In the genomic region with DNA sequence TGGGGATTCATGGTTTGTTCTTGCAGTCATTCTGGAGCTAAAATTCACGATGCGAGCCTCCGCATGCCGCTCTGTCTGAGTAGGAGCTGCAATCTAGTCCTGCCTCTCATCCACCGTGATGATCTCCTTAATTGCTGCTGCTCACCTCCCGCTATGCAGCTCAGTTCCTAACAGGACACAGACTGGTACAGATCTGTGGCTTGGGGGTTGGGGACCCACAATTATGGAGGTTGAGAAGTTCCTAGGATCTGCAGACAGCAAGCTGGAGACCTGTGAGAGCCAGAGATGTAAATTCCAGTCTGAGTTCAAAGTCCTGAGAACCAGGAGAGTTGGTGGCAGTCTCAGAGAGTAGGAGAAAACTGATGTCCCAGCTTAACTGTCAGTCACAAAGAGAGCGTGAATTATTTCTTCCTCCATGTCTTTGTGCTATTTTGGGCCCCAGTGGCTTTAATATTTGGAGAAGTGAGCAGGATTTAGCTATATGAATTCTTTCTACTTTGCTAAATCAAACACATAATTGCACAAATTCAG, we compare ENCODE assay signal across 13 cellular contexts.
"Had no signal": no experiment of that assay in that cellular context is flagged by ENCODE, and none has a peak within 500 bp of the region (broad histone marks: within the 10 kb centered on the region; RNA-seq: fewer than 3 reads in every experiment).

No MANE protein-coding gene starts in this region.

- H3K27me3 Mint-ChIP-seq: naive B cell, type B pancreatic cell had no signal

- H3K27ac Mint-ChIP-seq: activated naive CD8-positive, alpha-beta T cell; T-helper 1 cell treated with Interleukin-12 subunit alpha and Interleukin-12 subunit beta and Interleukin-4 antibody, amounts not matched to agents 30 μg/mL and 1 μg/mL, for 36 hours; type B pancreatic cell had no signal

- H3K27me3 ChIP-seq: brain microvascular endothelial cell had no signal

- H3K4me1 Mint-ChIP-seq: immature natural killer cell had no signal

- H3K4me3 Mint-ChIP-seq: activated naive CD8-positive, alpha-beta T cell; immature natural killer cell; naive B cell; T-helper 1 cell treated with Interleukin-12 subunit alpha and Interleukin-12 subunit beta and Interleukin-4 antibody, amounts not matched to agents 30 μg/mL and 1 μg/mL, for 36 hours; type B pancreatic cell had no signal

- H3K27ac ChIP-seq: brain microvascular endothelial cell, lower lobe of right lung, prostate gland had no signal

- H3K36me3 Mint-ChIP-seq: activated naive CD8-positive, alpha-beta T cell; immature natural killer cell; naive B cell; type B pancreatic cell had no signal

- H3K4me3 ChIP-seq: lower lobe of right lung, prostate gland had no signal

- H3K36me3 ChIP-seq: brain microvascular endothelial cell, lower lobe of right lung, prostate gland had no signal

- DNase-seq: activated CD4-positive, CD25-positive, alpha-beta regulatory T cell; activated effector memory CD4-positive, alpha-beta T cell treated with Interleukin-2 at 50 U/mL for 16 hours; brain microvascular endothelial cell; dermis blood vessel endothelial cell; immature natural killer cell; lower lobe of right lung; naive B cell; stimulated activated CD4-positive, alpha-beta T cell treated with anti-CD3 and anti-CD28 coated beads, Interleukin-2, amount 100 ng/mL, for 24 hours; stimulated activated naive CD4-positive, alpha-beta T cell treated with Interleukin-2 at 50 U/mL for 16 hours had no signal

- H3K9me3 ChIP-seq: lower lobe of right lung, prostate gland had no signal

- H3K9me3 Mint-ChIP-seq: immature natural killer cell; T-helper 1 cell treated with Interleukin-12 subunit alpha and Interleukin-12 subunit beta and Interleukin-4 antibody, amounts not matched to agents 30 μg/mL and 1 μg/mL, for 36 hours had no signal

- H3K4me1 ChIP-seq: lower lobe of right lung, prostate gland had no signal
